1 cellular context compared by ENCODE assay signal in genomic region chr2:205408690-205409089, GRCh38.
TF ChIP-seq lines count a peak whose summit lies in the region.

No MANE protein-coding gene starts in this region.

TF ChIP-seq in SK-N-SH, 30 proteins besides CTCF, POLR2A, EP300 and RAD21 (continued from another document):
- TF ChIP-seq ZBTB33 (IDR thresholded peaks at IDR 0.05; ENCODE audit: borderline replicate concordance, low read depth) (no peak), EZH2phosphoT487 (IDR thresholded peaks at IDR 0.05; ENCODE audit: borderline replicate concordance, low read depth) (no peak), RFX5 (IDR thresholded peaks at IDR 0.05; ENCODE audit: low read length) (no peak), SMC3 (IDR thresholded peaks at IDR 0.05; ENCODE audit: low read depth, low read length) (no peak), NFIC (IDR thresholded peaks at IDR 0.05; ENCODE audit: borderline replicate concordance) (peak; percentile 95), RCOR1 (IDR thresholded peaks at IDR 0.05; ENCODE audit: low read length) (peak; percentile 28; the same call in 1 of the 2 replicates), ELF1 (IDR thresholded peaks at IDR 0.05) (no peak), FOSL2 (IDR thresholded peaks at IDR 0.05; ENCODE audit: borderline replicate concordance, low read depth) (no peak), GATA2 (CRISPR knock-in tag; IDR thresholded peaks at IDR 0.05) (no peak; the same call in 1 of the 2 replicates), POLR2AphosphoS5 (IDR thresholded peaks at IDR 0.05; ENCODE audit: low read depth, low read length) (peak; percentile 39; the same call in 1 of the 2 replicates), USF2 (IDR thresholded peaks at IDR 0.05; ENCODE audit: borderline replicate concordance, low read depth, low read length) (no peak), FOXM1 (IDR thresholded peaks at IDR 0.05; ENCODE audit: low read depth) (0 out of 2 replicates have a peak, but pooled peaks have one; percentile 60), JUND (IDR thresholded peaks at IDR 0.05) (peak; percentile 53; the same call in 1 of the 2 replicates), MXI1 (IDR thresholded peaks at IDR 0.05; ENCODE audit: low read depth, low read length) (no peak), SIN3A (IDR thresholded peaks at IDR 0.05; ENCODE audit: borderline replicate concordance, low read depth, low read length) (no peak), TEAD4 (IDR thresholded peaks at IDR 0.05; ENCODE audit: borderline replicate concordance, insufficient read depth) (peak; percentile 60; the same call in 1 of the 2 replicates), USF1 (IDR thresholded peaks at IDR 0.05; ENCODE audit: borderline replicate concordance, low read depth) (no peak), NRF1 (IDR thresholded peaks at IDR 0.05; ENCODE audit: low read depth, low read length) (no peak), IRF3 (IDR thresholded peaks at IDR 0.05; ENCODE audit: low read depth, low read length) (no peak), RXRA (IDR thresholded peaks at IDR 0.05; ENCODE audit: borderline replicate concordance, low read depth) (no peak; the same call in 1 of the 2 replicates), TCF12 (IDR thresholded peaks at IDR 0.05) (peak; percentile 81), FOXJ3 (CRISPR knock-in tag; IDR thresholded peaks at IDR 0.05) (no peak), TAF1 (IDR thresholded peaks at IDR 0.05; ENCODE audit: borderline replicate concordance, low read depth, low read length) (no peak), YY1 (IDR thresholded peaks at IDR 0.05; ENCODE audit: low read depth) (no peak), MEF2A (IDR thresholded peaks at IDR 0.05; ENCODE audit: borderline replicate concordance, low read depth) (no peak), CHD2 (IDR thresholded peaks at IDR 0.05; ENCODE audit: low read length, partially characterized antibody) (peak; percentile 7)
- TF ChIP-seq, protein P1, sequence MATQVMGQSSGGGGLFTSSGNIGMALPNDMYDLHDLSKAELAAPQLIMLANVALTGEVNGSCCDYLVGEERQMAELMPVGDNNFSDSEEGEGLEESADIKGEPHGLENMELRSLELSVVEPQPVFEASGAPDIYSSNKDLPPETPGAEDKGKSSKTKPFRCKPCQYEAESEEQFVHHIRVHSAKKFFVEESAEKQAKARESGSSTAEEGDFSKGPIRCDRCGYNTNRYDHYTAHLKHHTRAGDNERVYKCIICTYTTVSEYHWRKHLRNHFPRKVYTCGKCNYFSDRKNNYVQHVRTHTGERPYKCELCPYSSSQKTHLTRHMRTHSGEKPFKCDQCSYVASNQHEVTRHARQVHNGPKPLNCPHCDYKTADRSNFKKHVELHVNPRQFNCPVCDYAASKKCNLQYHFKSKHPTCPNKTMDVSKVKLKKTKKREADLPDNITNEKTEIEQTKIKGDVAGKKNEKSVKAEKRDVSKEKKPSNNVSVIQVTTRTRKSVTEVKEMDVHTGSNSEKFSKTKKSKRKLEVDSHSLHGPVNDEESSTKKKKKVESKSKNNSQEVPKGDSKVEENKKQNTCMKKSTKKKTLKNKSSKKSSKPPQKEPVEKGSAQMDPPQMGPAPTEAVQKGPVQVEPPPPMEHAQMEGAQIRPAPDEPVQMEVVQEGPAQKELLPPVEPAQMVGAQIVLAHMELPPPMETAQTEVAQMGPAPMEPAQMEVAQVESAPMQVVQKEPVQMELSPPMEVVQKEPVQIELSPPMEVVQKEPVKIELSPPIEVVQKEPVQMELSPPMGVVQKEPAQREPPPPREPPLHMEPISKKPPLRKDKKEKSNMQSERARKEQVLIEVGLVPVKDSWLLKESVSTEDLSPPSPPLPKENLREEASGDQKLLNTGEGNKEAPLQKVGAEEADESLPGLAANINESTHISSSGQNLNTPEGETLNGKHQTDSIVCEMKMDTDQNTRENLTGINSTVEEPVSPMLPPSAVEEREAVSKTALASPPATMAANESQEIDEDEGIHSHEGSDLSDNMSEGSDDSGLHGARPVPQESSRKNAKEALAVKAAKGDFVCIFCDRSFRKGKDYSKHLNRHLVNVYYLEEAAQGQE (IDR thresholded peaks at IDR 0.05; ENCODE audit: low read depth, low read length): no peak
- TF ChIP-seq, protein P2, sequence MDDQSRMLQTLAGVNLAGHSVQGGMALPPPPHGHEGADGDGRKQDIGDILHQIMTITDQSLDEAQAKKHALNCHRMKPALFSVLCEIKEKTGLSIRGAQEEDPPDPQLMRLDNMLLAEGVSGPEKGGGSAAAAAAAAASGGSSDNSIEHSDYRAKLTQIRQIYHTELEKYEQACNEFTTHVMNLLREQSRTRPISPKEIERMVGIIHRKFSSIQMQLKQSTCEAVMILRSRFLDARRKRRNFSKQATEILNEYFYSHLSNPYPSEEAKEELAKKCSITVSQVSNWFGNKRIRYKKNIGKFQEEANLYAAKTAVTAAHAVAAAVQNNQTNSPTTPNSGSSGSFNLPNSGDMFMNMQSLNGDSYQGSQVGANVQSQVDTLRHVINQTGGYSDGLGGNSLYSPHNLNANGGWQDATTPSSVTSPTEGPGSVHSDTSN (IDR thresholded peaks at IDR 0.05): peak; percentile 66
- TF ChIP-seq, protein P3, sequence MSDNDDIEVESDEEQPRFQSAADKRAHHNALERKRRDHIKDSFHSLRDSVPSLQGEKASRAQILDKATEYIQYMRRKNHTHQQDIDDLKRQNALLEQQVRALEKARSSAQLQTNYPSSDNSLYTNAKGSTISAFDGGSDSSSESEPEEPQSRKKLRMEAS (IDR thresholded peaks at IDR 0.05; ENCODE audit: low read depth): no peak
